29 cellular contexts compared by ENCODE assay signal in the genomic region with DNA sequence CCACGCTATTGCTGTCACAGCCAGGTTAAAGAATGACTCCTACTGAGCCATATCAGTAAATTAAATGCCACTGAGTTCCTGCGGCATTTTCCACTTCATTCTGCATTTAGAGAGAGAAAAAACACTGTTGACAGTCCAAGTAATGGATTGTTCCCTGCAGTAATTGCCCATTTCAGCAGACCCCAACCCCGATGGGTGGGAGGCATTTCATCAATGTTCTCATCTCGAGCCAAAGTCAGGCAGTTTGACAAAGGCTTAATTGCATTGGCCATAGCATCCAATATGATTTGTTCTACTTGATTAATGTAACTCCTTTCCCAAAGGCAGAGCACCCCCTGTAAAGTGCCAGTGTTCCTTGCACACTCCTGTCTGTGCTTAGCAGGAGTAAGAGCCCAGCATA.
DNase-seq lines count a peak whose midpoint lies in the region; ATAC-seq and TF ChIP-seq lines count a peak whose summit lies in the region.
"Had no signal": no experiment of that assay in that cellular context is flagged by ENCODE, and none has a peak within 500 bp of the region (broad histone marks: within the 10 kb centered on the region; RNA-seq: fewer than 3 reads in every experiment).

No MANE protein-coding gene starts in this region.

- peak overlapping the region in 1 of 2 experiments; percentile 22 for H3K4ac ChIP-seq in mesenchymal stem cell (ENCODE audit: low read depth in 1 of 2, low read length in 2 of 2)

- no peak overlapping the region for H3K9ac ChIP-seq in mesenchymal stem cell (ENCODE audit: low read length)

- H3K27me3 Mint-ChIP-seq in brain = no peaks in the 10 kb centered on the region
- peaks cover 15% of the 10 kb centered on the region for H3K27me3 Mint-ChIP-seq in activated T-helper 17 cell treated with anti-CD3 and anti-CD28 coated beads, Interleukin-2, amount 50 U/mL, for 72 hours
- no peaks in the 10 kb centered on the region for H3K27me3 Mint-ChIP-seq in activated CD4-positive, alpha-beta T cell treated with anti-CD3 and anti-CD28 coated beads, Interleukin-2, amount 10 ng/mL, durations not matched to agents 24 days and 14 days
- H3K27me3 Mint-ChIP-seq: activated CD4-positive, alpha-beta T cell treated with anti-CD3 and anti-CD28 coated beads for 36 hours; activated naive CD4-positive, alpha-beta T cell treated with anti-CD3 and anti-CD28 coated beads, Interleukin-2, amount 50 U/mL, for 24 hours had no signal

- H3K79me2 ChIP-seq in ACC112 (ENCODE audit: control insufficient read depth, insufficient read depth, low read length, unreplicated experiment) = no peaks in the 10 kb centered on the region
- H3K79me2 ChIP-seq: hepatocyte had no signal

- H3K27me3 ChIP-seq in ACC112 (ENCODE audit: insufficient read depth, low read length) = no peaks in the 10 kb centered on the region
- no peaks in the 10 kb centered on the region for H3K27me3 ChIP-seq in mesenchymal stem cell (ENCODE audit: control insufficient read depth in 1 of 2, insufficient read depth in 1 of 2, low read length in 2 of 2)
- no peaks in the 10 kb centered on the region for H3K27me3 ChIP-seq in sigmoid colon
- H3K27me3 ChIP-seq: BE2C, gastrocnemius medialis, hepatocyte, neutrophil, SJCRH30, suprapubic skin, vagina had no signal

- H3K36me3 ChIP-seq in ACC112 (ENCODE audit: insufficient read depth, low read length) (peaks cover 37% of the 10 kb centered on the region), mesenchymal stem cell (ENCODE audit: control insufficient read depth in 1 of 2, insufficient read depth in 2 of 2, low read depth in 1 of 2, low read length in 2 of 2) (peaks cover 6 to 25% of the 10 kb centered on the region in 2 experiments), sigmoid colon (peaks cover 0 to 24% (median 5%) of the 10 kb centered on the region in 4 donors)
- H3K36me3 ChIP-seq: BE2C, prostate gland, SJCRH30, suprapubic skin, vagina had no signal

- peak overlapping the region in 1 of 2 experiments; percentile 35 for H3K14ac ChIP-seq in mesenchymal stem cell (ENCODE audit: low read length in 2 of 2)

- H3K79me1 ChIP-seq in mesenchymal stem cell (replicated peaks; ENCODE audit: low read length, poor library complexity, severe bottlenecking) = no peaks in the 10 kb centered on the region

- no peak for TF ChIP-seq POLR2A in sigmoid colon (IDR thresholded peaks at IDR 0.05)

- peak overlapping the region in 1 of 2 experiments; percentile 57 for H3K23ac ChIP-seq in mesenchymal stem cell (ENCODE audit: low read length in 2 of 2)

- ATAC-seq in activated T-helper 17 cell treated with anti-CD3 and anti-CD28 coated beads, Interleukin-2, amount 50 U/mL, for 72 hours (replicated peaks) = no peak
- ATAC-seq: activated CD4-positive, alpha-beta T cell treated with anti-CD3 and anti-CD28 coated beads for 36 hours; CD8-positive, alpha-beta T cell; K562; left colon had no signal

- peaks cover 57% of the 10 kb centered on the region for H3K36me3 Mint-ChIP-seq in brain
- H3K36me3 Mint-ChIP-seq in activated T-helper 17 cell treated with anti-CD3 and anti-CD28 coated beads, Interleukin-2, amount 50 U/mL, for 72 hours (ENCODE audit: low read depth) = no peaks in the 10 kb centered on the region
- H3K36me3 Mint-ChIP-seq in activated CD4-positive, alpha-beta T cell treated with anti-CD3 and anti-CD28 coated beads, Interleukin-2, amount 10 ng/mL, durations not matched to agents 24 days and 14 days (ENCODE audit: low read depth) = no peaks in the 10 kb centered on the region

- no peak overlapping the region for H3K4me2 ChIP-seq in mesenchymal stem cell (ENCODE audit: low read length, poor library complexity, severe bottlenecking)
- H3K4me2 ChIP-seq: hepatocyte had no signal

- H3K9me3 ChIP-seq in mesenchymal stem cell (ENCODE audit: control insufficient read depth, low read length) (peaks cover 38% of the 10 kb centered on the region), sigmoid colon (peaks cover 0 to 7% (median 2%) of the 10 kb centered on the region in 4 donors)
- H3K9me3 ChIP-seq: BE2C, prostate gland had no signal

- H2BK12ac ChIP-seq in mesenchymal stem cell (ENCODE audit: low read length in 2 of 2) = peak overlapping the region; percentile 47 to 80

- WGBS in mesenchymal stem cell = 96% methylated on average over 4 of the region's 4 CpGs
- WGBS in sigmoid colon, 2 donors = 91 to 95% methylated on average over 4 of the region's 4 CpGs

- H3K27ac Mint-ChIP-seq in brain = peak overlapping the region; percentile 71 to 93 (median 90)
- H3K27ac Mint-ChIP-seq in activated T-helper 17 cell treated with anti-CD3 and anti-CD28 coated beads, Interleukin-2, amount 50 U/mL, for 72 hours = no peak overlapping the region
- no peak overlapping the region for H3K27ac Mint-ChIP-seq in activated CD4-positive, alpha-beta T cell treated with anti-CD3 and anti-CD28 coated beads, Interleukin-2, amount 10 ng/mL, durations not matched to agents 24 days and 14 days
- H3K27ac Mint-ChIP-seq: activated CD4-positive, alpha-beta T cell treated with anti-CD3 and anti-CD28 coated beads for 36 hours; activated naive CD4-positive, alpha-beta T cell treated with anti-CD3 and anti-CD28 coated beads, Interleukin-2, amount 50 U/mL, for 24 hours; CD8-positive, alpha-beta T cell had no signal

- peak overlapping the region; percentile 5 to 73 (median 65) for H3K4me3 Mint-ChIP-seq in brain
- no peak overlapping the region for H3K4me3 Mint-ChIP-seq in activated T-helper 17 cell treated with anti-CD3 and anti-CD28 coated beads, Interleukin-2, amount 50 U/mL, for 72 hours
- H3K4me3 Mint-ChIP-seq in activated CD4-positive, alpha-beta T cell treated with anti-CD3 and anti-CD28 coated beads, Interleukin-2, amount 10 ng/mL, durations not matched to agents 24 days and 14 days = no peak overlapping the region
- H3K4me3 Mint-ChIP-seq: activated CD4-positive, alpha-beta T cell treated with anti-CD3 and anti-CD28 coated beads for 36 hours; activated naive CD4-positive, alpha-beta T cell treated with anti-CD3 and anti-CD28 coated beads, Interleukin-2, amount 50 U/mL, for 24 hours; CD8-positive, alpha-beta T cell; central memory CD8-positive, alpha-beta T cell had no signal

- H4K8ac ChIP-seq in mesenchymal stem cell (ENCODE audit: low read length) = peak overlapping the region; percentile 73

- H2AFZ ChIP-seq in ACC112 (ENCODE audit: low read length, unreplicated experiment) (no peak overlapping the region), mesenchymal stem cell (ENCODE audit: low read depth, low read length) (no peak overlapping the region)
- H2AFZ ChIP-seq: hepatocyte had no signal

- TF ChIP-seq EP300 in sigmoid colon (IDR thresholded peaks at IDR 0.05) = no peak

- peaks cover 27% of the 10 kb centered on the region for H3K4me1 ChIP-seq in ACC112 (ENCODE audit: control insufficient read depth, insufficient read depth, low read length, unreplicated experiment)
- H3K4me1 ChIP-seq in mesenchymal stem cell (ENCODE audit: control insufficient read depth, insufficient read depth, low read depth, low read length) = peaks cover 24% of the 10 kb centered on the region
- H3K4me1 ChIP-seq in sigmoid colon = no peaks in the 10 kb centered on the region
- H3K4me1 ChIP-seq: BE2C, prostate gland, vagina had no signal

- no peak overlapping the region for H3K4me3 ChIP-seq in ACC112 (ENCODE audit: low read depth, low read length)
- peak overlapping the region in 1 of 2 experiments; percentile 21 for H3K4me3 ChIP-seq in mesenchymal stem cell (ENCODE audit: insufficient read depth in 1 of 2, low read depth in 1 of 2, low read length in 2 of 2)
- no peak overlapping the region for H3K4me3 ChIP-seq in sigmoid colon
- H3K4me3 ChIP-seq: gastrocnemius medialis, hepatocyte, K562, prostate gland, SJCRH30, suprapubic skin, vagina had no signal

- peak overlapping the region; percentile 20 for H2BK120ac ChIP-seq in mesenchymal stem cell (ENCODE audit: low read depth, low read length)

- H3K27ac ChIP-seq in ACC112 (ENCODE audit: low read depth, low read length) (peak overlapping the region; percentile 19; the same call in 1 of the 2 replicates), mesenchymal stem cell (ENCODE audit: low read length, poor library complexity, severe bottlenecking) (no peak overlapping the region), sigmoid colon (peak overlapping the region in 1 of 4 donors; percentile 11)
- H3K27ac ChIP-seq: hepatocyte, neutrophil, prostate gland, SJCRH30, suprapubic skin had no signal

- H2BK5ac ChIP-seq in mesenchymal stem cell (ENCODE audit: low read depth, low read length, poor library complexity, severe bottlenecking) = peak overlapping the region; percentile 53

- TF ChIP-seq CTCF in brain (conservative IDR thresholded peaks at IDR 0.05) (no peak), sigmoid colon (IDR thresholded peaks at IDR 0.05) (no peak)

- peak overlapping the region; percentile 54 to 55 for H3K18ac ChIP-seq in mesenchymal stem cell (ENCODE audit: low read depth in 1 of 2, low read length in 2 of 2)

- DNase-seq in mesenchymal stem cell = no peak
- peak; percentile 26 for DNase-seq in sigmoid colon
- no peak for DNase-seq in anterior cingulate cortex (lab: John Stamatoyannopoulos, UW)
- DNase-seq in activated CD4-positive, alpha-beta T cell treated with anti-CD3 and anti-CD28 coated beads, Interleukin-2, amount 10 ng/mL, durations not matched to agents 24 days and 14 days = no peak
- DNase-seq in COLO829 (ENCODE audit: low spot score) = no peak
- DNase-seq: activated CD4-positive, alpha-beta T cell treated with anti-CD3 and anti-CD28 coated beads for 36 hours; amniotic stem cell; BE2C; CD8-positive, alpha-beta T cell; left colon; NCI-H187 treated with DMSO at 0.1 percent for 48 hours; NCI-H2171 treated with DMSO at 0.1 percent for 48 hours; NCI-H510A; SJCRH30; small intestine; stimulated activated naive CD4-positive, alpha-beta T cell treated with Interleukin-2 at 50 U/mL for 16 hours; SW 1271 had no signal

- H2AK5ac ChIP-seq in mesenchymal stem cell (ENCODE audit: low read length, severe bottlenecking) = peak overlapping the region; percentile 64

- intact Hi-C loops in sigmoid colon (cut with DNase I) = no loop called here
- intact Hi-C loops in activated CD4-positive, alpha-beta T cell treated with anti-CD3 and anti-CD28 coated beads, Interleukin-2, amount 10 ng/mL, durations not matched to agents 24 days and 14 days (cut with micrococcal nuclease) = no loop called here

- H3K4me1 Mint-ChIP-seq in brain = peaks cover 58% of the 10 kb centered on the region
- H3K4me1 Mint-ChIP-seq in activated T-helper 17 cell treated with anti-CD3 and anti-CD28 coated beads, Interleukin-2, amount 50 U/mL, for 72 hours = no peaks in the 10 kb centered on the region
- no peaks in the 10 kb centered on the region for H3K4me1 Mint-ChIP-seq in activated CD4-positive, alpha-beta T cell treated with anti-CD3 and anti-CD28 coated beads, Interleukin-2, amount 10 ng/mL, durations not matched to agents 24 days and 14 days
- H3K4me1 Mint-ChIP-seq: activated CD4-positive, alpha-beta T cell treated with anti-CD3 and anti-CD28 coated beads for 36 hours; activated naive CD4-positive, alpha-beta T cell treated with anti-CD3 and anti-CD28 coated beads, Interleukin-2, amount 50 U/mL, for 24 hours; central memory CD8-positive, alpha-beta T cell had no signal

- no peak overlapping the region for H4K91ac ChIP-seq in mesenchymal stem cell (ENCODE audit: low read length)

- H2BK15ac ChIP-seq in mesenchymal stem cell (ENCODE audit: low read depth, poor library complexity, severe bottlenecking) = no peak overlapping the region

- peaks cover 28 to 47% (median 43%) of the 10 kb centered on the region in 5 experiments for H3K9me3 Mint-ChIP-seq in brain
- H3K9me3 Mint-ChIP-seq in activated T-helper 17 cell treated with anti-CD3 and anti-CD28 coated beads, Interleukin-2, amount 50 U/mL, for 72 hours = peaks cover 14% of the 10 kb centered on the region
- H3K9me3 Mint-ChIP-seq in activated CD4-positive, alpha-beta T cell treated with anti-CD3 and anti-CD28 coated beads, Interleukin-2, amount 10 ng/mL, durations not matched to agents 24 days and 14 days = peaks cover 10% of the 10 kb centered on the region

Comparison
In these comparisons a context has a peak if more than half of its experiments do, and no peak if none do; other contexts are left out.
1. H3K27ac Mint-ChIP-seq: peak in brain (5 of 5); none in activated T-helper 17 cell treated with anti-CD3 and anti-CD28 coated beads, Interleukin-2, amount 50 U/mL, for 72 hours (single experiment) and activated CD4-positive, alpha-beta T cell treated with anti-CD3 and anti-CD28 coated beads, Interleukin-2, amount 10 ng/mL, durations not matched to agents 24 days and 14 days (single experiment).
2. H3K4me3 Mint-ChIP-seq: peak in brain (5 of 5); none in activated T-helper 17 cell treated with anti-CD3 and anti-CD28 coated beads, Interleukin-2, amount 50 U/mL, for 72 hours (single experiment) and activated CD4-positive, alpha-beta T cell treated with anti-CD3 and anti-CD28 coated beads, Interleukin-2, amount 10 ng/mL, durations not matched to agents 24 days and 14 days (single experiment).